In the genomic region with DNA sequence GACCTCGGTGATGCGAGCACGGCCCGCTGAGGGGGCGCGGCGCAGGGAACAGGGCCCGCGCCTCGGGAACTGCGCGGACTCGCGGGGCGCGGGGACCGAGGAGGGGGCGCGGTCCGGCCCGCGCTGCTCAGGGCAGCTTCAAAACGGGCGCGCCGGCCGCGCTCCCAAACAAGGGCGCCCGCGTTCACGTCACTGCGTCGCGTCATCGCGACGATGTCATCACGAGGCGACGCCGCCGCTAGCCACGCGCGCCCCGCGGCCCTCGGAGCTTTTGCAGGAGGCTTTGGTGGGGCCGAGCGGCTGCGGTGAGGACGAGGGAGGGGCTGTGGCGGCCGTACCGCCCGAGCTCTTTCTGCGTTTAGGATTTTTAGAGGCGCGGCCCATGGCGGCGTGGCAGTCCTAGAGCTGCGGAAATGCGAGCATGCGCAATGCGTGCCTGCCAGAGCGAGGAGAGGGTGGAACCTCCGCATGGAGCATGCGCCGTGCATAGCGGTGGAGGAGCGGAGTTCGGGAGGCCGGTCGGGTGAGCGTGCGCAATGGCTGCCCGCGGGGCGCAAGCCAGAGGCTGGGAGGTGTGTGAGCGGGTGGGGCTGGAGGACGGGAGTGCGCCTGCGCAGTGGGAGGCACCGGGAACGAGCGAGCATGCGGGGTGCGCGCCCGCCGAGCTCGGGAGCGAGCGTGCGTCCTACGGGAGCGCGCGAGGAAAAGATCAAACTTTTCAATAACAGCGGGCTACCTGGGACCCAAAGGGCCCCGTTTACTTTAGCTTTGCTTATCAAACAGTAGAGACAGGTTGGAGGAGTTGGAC, we compare ENCODE assay signal across 2 cellular contexts.
TF ChIP-seq lines count a peak whose summit lies in the region.

A gene with protein sequence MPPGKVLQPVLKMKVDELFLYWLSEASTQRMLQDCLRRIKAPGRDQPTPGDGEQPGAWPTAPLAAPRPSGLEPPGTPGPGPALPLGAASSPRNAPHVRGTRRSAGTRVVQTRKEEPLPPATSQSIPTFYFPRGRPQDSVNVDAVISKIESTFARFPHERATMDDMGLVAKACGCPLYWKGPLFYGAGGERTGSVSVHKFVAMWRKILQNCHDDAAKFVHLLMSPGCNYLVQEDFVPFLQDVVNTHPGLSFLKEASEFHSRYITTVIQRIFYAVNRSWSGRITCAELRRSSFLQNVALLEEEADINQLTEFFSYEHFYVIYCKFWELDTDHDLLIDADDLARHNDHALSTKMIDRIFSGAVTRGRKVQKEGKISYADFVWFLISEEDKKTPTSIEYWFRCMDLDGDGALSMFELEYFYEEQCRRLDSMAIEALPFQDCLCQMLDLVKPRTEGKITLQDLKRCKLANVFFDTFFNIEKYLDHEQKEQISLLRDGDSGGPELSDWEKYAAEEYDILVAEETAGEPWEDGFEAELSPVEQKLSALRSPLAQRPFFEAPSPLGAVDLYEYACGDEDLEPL (minus strand): TSS at position 140 of the 808 bp plus-strand sequence. CDS start 216 bp downstream, outside the sequence.

TF ChIP-seq in SK-N-SH, 30 proteins besides CTCF, POLR2A, EP300 and RAD21 (continues in another document):
- TF ChIP-seq, protein P1, sequence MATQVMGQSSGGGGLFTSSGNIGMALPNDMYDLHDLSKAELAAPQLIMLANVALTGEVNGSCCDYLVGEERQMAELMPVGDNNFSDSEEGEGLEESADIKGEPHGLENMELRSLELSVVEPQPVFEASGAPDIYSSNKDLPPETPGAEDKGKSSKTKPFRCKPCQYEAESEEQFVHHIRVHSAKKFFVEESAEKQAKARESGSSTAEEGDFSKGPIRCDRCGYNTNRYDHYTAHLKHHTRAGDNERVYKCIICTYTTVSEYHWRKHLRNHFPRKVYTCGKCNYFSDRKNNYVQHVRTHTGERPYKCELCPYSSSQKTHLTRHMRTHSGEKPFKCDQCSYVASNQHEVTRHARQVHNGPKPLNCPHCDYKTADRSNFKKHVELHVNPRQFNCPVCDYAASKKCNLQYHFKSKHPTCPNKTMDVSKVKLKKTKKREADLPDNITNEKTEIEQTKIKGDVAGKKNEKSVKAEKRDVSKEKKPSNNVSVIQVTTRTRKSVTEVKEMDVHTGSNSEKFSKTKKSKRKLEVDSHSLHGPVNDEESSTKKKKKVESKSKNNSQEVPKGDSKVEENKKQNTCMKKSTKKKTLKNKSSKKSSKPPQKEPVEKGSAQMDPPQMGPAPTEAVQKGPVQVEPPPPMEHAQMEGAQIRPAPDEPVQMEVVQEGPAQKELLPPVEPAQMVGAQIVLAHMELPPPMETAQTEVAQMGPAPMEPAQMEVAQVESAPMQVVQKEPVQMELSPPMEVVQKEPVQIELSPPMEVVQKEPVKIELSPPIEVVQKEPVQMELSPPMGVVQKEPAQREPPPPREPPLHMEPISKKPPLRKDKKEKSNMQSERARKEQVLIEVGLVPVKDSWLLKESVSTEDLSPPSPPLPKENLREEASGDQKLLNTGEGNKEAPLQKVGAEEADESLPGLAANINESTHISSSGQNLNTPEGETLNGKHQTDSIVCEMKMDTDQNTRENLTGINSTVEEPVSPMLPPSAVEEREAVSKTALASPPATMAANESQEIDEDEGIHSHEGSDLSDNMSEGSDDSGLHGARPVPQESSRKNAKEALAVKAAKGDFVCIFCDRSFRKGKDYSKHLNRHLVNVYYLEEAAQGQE (IDR thresholded peaks at IDR 0.05; ENCODE audit: low read depth, low read length): peak; percentile 46; the same call in 1 of the 2 replicates
- TF ChIP-seq GABPA (IDR thresholded peaks at IDR 0.05; ENCODE audit: low read depth) (no peak), SIN3A (IDR thresholded peaks at IDR 0.05; ENCODE audit: borderline replicate concordance, low read depth, low read length) (peak; percentile 94; the same call in 1 of the 2 replicates), ELF1 (IDR thresholded peaks at IDR 0.05) (peak; percentile 49), MEF2A (IDR thresholded peaks at IDR 0.05; ENCODE audit: borderline replicate concordance, low read depth) (no peak), POLR2AphosphoS5 (IDR thresholded peaks at IDR 0.05; ENCODE audit: low read depth, low read length) (peak; percentile 80), YY1 (IDR thresholded peaks at IDR 0.05; ENCODE audit: low read depth) (peak; percentile 62; the same call in 1 of the 2 replicates), GATA2 (CRISPR knock-in tag; IDR thresholded peaks at IDR 0.05) (no peak), TAF1 (IDR thresholded peaks at IDR 0.05; ENCODE audit: borderline replicate concordance, low read depth, low read length) (0 out of 2 replicates have a peak, but pooled peaks have one; percentile 44), JUND (IDR thresholded peaks at IDR 0.05) (no peak), RFX5 (IDR thresholded peaks at IDR 0.05; ENCODE audit: low read length) (no peak), FOXM1 (IDR thresholded peaks at IDR 0.05; ENCODE audit: low read depth) (no peak), TCF12 (IDR thresholded peaks at IDR 0.05) (no peak), CHD2 (IDR thresholded peaks at IDR 0.05; ENCODE audit: low read length, partially characterized antibody) (peak; percentile 41), MXI1 (IDR thresholded peaks at IDR 0.05; ENCODE audit: low read depth, low read length) (peak; percentile 95), FOXJ3 (CRISPR knock-in tag; IDR thresholded peaks at IDR 0.05) (no peak), RXRA (IDR thresholded peaks at IDR 0.05; ENCODE audit: borderline replicate concordance, low read depth) (no peak), FOSL2 (IDR thresholded peaks at IDR 0.05; ENCODE audit: borderline replicate concordance, low read depth) (no peak), TEAD4 (IDR thresholded peaks at IDR 0.05; ENCODE audit: borderline replicate concordance, insufficient read depth) (no peak)
- TF ChIP-seq, protein P2, sequence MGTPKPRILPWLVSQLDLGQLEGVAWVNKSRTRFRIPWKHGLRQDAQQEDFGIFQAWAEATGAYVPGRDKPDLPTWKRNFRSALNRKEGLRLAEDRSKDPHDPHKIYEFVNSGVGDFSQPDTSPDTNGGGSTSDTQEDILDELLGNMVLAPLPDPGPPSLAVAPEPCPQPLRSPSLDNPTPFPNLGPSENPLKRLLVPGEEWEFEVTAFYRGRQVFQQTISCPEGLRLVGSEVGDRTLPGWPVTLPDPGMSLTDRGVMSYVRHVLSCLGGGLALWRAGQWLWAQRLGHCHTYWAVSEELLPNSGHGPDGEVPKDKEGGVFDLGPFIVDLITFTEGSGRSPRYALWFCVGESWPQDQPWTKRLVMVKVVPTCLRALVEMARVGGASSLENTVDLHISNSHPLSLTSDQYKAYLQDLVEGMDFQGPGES (IDR thresholded peaks at IDR 0.05; ENCODE audit: low read depth, low read length): no peak
- TF ChIP-seq, protein P3, sequence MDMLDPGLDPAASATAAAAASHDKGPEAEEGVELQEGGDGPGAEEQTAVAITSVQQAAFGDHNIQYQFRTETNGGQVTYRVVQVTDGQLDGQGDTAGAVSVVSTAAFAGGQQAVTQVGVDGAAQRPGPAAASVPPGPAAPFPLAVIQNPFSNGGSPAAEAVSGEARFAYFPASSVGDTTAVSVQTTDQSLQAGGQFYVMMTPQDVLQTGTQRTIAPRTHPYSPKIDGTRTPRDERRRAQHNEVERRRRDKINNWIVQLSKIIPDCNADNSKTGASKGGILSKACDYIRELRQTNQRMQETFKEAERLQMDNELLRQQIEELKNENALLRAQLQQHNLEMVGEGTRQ (IDR thresholded peaks at IDR 0.05; ENCODE audit: borderline replicate concordance, low read depth, low read length): no peak
- TF ChIP-seq, protein P4, sequence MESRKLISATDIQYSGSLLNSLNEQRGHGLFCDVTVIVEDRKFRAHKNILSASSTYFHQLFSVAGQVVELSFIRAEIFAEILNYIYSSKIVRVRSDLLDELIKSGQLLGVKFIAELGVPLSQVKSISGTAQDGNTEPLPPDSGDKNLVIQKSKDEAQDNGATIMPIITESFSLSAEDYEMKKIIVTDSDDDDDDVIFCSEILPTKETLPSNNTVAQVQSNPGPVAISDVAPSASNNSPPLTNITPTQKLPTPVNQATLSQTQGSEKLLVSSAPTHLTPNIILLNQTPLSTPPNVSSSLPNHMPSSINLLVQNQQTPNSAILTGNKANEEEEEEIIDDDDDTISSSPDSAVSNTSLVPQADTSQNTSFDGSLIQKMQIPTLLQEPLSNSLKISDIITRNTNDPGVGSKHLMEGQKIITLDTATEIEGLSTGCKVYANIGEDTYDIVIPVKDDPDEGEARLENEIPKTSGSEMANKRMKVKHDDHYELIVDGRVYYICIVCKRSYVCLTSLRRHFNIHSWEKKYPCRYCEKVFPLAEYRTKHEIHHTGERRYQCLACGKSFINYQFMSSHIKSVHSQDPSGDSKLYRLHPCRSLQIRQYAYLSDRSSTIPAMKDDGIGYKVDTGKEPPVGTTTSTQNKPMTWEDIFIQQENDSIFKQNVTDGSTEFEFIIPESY (IDR thresholded peaks at IDR 0.05; ENCODE audit: borderline replicate concordance, low read depth): no peak

TF ChIP-seq in K562, 482 proteins besides CTCF, POLR2A, EP300 and RAD21 (continued from another document and continues in another):
- TF ChIP-seq TBL1XR1 (IDR thresholded peaks at IDR 0.05; ENCODE audit: low read length in 2 of 2) (peak; percentile 33 to 92; a peak in 2 of 4 replicates), POLR2G (IDR thresholded peaks at IDR 0.05; ENCODE audit: low read depth, low read length) (peak; percentile 82), ETS2 (tag; IDR thresholded peaks at IDR 0.05; ENCODE audit: borderline replicate concordance, poor library complexity, severe bottlenecking) (no peak), PPARD (CRISPR knock-in tag; IDR thresholded peaks at IDR 0.05) (no peak), EHMT2 (IDR thresholded peaks at IDR 0.05) (no peak), CREB1 (IDR thresholded peaks at IDR 0.05) (peak; percentile 100), CREB1 (CRISPR knock-in tag; IDR thresholded peaks at IDR 0.05) (peak; percentile 99), KLF13 (tag; IDR thresholded peaks at IDR 0.05; ENCODE audit: borderline replicate concordance, low read depth) (peak; percentile 77), PHF21A (IDR thresholded peaks at IDR 0.05; ENCODE audit: borderline replicate concordance, low read depth) (no peak), MTA3 (IDR thresholded peaks at IDR 0.05; ENCODE audit: borderline replicate concordance) (0 out of 2 replicates have a peak, but pooled peaks have one; percentile 55), SIX5 (IDR thresholded peaks at IDR 0.05; ENCODE audit: borderline replicate concordance in 1 of 2, insufficient read depth in 1 of 2, low read depth in 1 of 2, low read length in 2 of 2) (peak; percentile 26 to 30; a peak in 1 of 4 replicates), CXXC5 (CRISPR knock-in tag; IDR thresholded peaks at IDR 0.05) (peak; percentile 85), ZNF766 (CRISPR knock-in tag; conservative IDR thresholded peaks at IDR 0.05) (peak; percentile 91), BHLHE40 (IDR thresholded peaks at IDR 0.05; ENCODE audit: low read length) (peak; percentile 31; the same call in 1 of the 2 replicates), GATAD2A (IDR thresholded peaks at IDR 0.05) (no peak), ZNF3 (CRISPR knock-in tag; IDR thresholded peaks at IDR 0.05) (no peak), RBBP5 (IDR thresholded peaks at IDR 0.05; ENCODE audit: borderline replicate concordance, insufficient read depth, low read length, poor library complexity, severe bottlenecking) (peak; percentile 88), SRSF1 (IDR thresholded peaks at IDR 0.05; ENCODE audit: low read depth, low read length) (no peak), TEAD1 (CRISPR knock-in tag; IDR thresholded peaks at IDR 0.05) (peak in 1 of 2 experiments; percentile 58; a peak in 1 of 4 replicates), EP400 (IDR thresholded peaks at IDR 0.05) (peak; percentile 100)
- TF ChIP-seq, protein P5, sequence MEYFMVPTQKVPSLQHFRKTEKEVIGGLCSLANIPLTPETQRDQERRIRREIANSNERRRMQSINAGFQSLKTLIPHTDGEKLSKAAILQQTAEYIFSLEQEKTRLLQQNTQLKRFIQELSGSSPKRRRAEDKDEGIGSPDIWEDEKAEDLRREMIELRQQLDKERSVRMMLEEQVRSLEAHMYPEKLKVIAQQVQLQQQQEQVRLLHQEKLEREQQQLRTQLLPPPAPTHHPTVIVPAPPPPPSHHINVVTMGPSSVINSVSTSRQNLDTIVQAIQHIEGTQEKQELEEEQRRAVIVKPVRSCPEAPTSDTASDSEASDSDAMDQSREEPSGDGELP (CRISPR knock-in tag; IDR thresholded peaks at IDR 0.05; ENCODE audit: borderline replicate concordance): peak; percentile 48; the same call in 1 of the 2 replicates
- TF ChIP-seq, protein P6, sequence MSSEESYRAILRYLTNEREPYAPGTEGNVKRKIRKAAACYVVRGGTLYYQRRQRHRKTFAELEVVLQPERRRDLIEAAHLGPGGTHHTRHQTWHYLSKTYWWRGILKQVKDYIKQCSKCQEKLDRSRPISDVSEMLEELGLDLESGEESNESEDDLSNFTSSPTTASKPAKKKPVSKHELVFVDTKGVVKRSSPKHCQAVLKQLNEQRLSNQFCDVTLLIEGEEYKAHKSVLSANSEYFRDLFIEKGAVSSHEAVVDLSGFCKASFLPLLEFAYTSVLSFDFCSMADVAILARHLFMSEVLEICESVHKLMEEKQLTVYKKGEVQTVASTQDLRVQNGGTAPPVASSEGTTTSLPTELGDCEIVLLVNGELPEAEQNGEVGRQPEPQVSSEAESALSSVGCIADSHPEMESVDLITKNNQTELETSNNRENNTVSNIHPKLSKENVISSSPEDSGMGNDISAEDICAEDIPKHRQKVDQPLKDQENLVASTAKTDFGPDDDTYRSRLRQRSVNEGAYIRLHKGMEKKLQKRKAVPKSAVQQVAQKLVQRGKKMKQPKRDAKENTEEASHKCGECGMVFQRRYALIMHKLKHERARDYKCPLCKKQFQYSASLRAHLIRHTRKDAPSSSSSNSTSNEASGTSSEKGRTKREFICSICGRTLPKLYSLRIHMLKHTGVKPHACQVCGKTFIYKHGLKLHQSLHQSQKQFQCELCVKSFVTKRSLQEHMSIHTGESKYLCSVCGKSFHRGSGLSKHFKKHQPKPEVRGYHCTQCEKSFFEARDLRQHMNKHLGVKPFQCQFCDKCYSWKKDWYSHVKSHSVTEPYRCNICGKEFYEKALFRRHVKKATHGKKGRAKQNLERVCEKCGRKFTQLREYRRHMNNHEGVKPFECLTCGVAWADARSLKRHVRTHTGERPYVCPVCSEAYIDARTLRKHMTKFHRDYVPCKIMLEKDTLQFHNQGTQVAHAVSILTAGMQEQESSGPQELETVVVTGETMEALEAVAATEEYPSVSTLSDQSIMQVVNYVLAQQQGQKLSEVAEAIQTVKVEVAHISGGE (CRISPR knock-in tag; IDR thresholded peaks at IDR 0.05): peak in 1 of 3 experiments; percentile 68; a peak in 2 of 6 replicates
- TF ChIP-seq, protein P7, sequence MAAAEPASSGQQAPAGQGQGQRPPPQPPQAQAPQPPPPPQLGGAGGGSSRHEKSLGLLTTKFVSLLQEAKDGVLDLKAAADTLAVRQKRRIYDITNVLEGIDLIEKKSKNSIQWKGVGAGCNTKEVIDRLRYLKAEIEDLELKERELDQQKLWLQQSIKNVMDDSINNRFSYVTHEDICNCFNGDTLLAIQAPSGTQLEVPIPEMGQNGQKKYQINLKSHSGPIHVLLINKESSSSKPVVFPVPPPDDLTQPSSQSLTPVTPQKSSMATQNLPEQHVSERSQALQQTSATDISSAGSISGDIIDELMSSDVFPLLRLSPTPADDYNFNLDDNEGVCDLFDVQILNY (CRISPR knock-in tag; IDR thresholded peaks at IDR 0.05): no peak
